Comparison of ENCODE assay signal across 8 cellular contexts in genomic region chr6:85323435-85324040, GRCh38.
DNase-seq lines count a peak whose midpoint lies in the region; ATAC-seq, FAIRE-seq and TF ChIP-seq lines count a peak whose summit lies in the region.

No MANE protein-coding gene starts in this region.

- no peak for TF ChIP-seq EP300 in A549 (IDR thresholded peaks at IDR 0.05)

- TF ChIP-seq CTCF in A549 (IDR thresholded peaks at IDR 0.05) = peak; percentile 80
- TF ChIP-seq CTCF in body of pancreas (IDR thresholded peaks at IDR 0.05) = peak; percentile 51 to 74 (median 55)

- intact Hi-C loops in body of pancreas (cut with DNase I) = no loop called here

- TF ChIP-seq POLR2A in A549 (IDR thresholded peaks at IDR 0.05; ENCODE audit: low read length) (no peak), body of pancreas (IDR thresholded peaks at IDR 0.05) (no peak)

- ATAC-seq in A549 (peak; percentile 86 to 96; a peak in 5 of 6 replicates), GM18502 (IDR thresholded peaks at IDR 0.05; ENCODE audit: poor library complexity, unreplicated experiment) (peak; percentile 91), HG02973 (IDR thresholded peaks at IDR 0.05; ENCODE audit: unreplicated experiment) (peak; percentile 87), body of pancreas (no peak)

- H3K36me3 ChIP-seq in body of pancreas (replicated peaks in 1 of 2; ENCODE audit: insufficient read depth in 1 of 2, low read depth in 2 of 2) = no peaks in the 10 kb centered on the region

- H3K27ac ChIP-seq in A549 = no peak overlapping the region
- H3K27ac ChIP-seq in body of pancreas = no peak overlapping the region

- POLR2A ChIA-PET in A549 (lab: Yijun Ruan, JAX) = interaction anchor here (1.5 kb wide), 1 partner anchor 561 kb away, joined by 3 read pairs; no protein-coding TSS in a partner anchor

- H3K4me2 ChIP-seq in A549 = no peak overlapping the region

- H3K9me3 ChIP-seq in A549 (no peaks in the 10 kb centered on the region), body of pancreas (no peaks in the 10 kb centered on the region)

- H3K27me3 ChIP-seq in body of pancreas = no peaks in the 10 kb centered on the region

- peak; percentile 84 to 86 for TF ChIP-seq RAD21 in A549 (conservative IDR thresholded peaks at IDR 0.05 in 1 of 2, IDR thresholded peaks at IDR 0.05 in 1 of 2)

- H3K4me3 ChIP-seq in A549 (no peak overlapping the region), body of pancreas (no peak overlapping the region)

- H3K4me1 ChIP-seq in A549 (no peaks in the 10 kb centered on the region), body of pancreas (no peaks in the 10 kb centered on the region)

- FAIRE-seq in A549 (lab: Jason Lieb, UNC) = peak; percentile 94

- DNase-seq in A549 (ENCODE audit: low read depth in 1 of 2, low spot score in 1 of 2) (peak; percentile 11 to 80), NCI-H1930 (lab: John Stamatoyannopoulos, UW) (peak; percentile 42 to 68), T-helper 9 cell (peak; percentile 60), body of pancreas (peak; percentile 60 to 74 (median 66)), iris pigment epithelial cell (ENCODE audit: low read depth) (peak; percentile 78)
- DNase-seq in stimulated activated CD4-positive, alpha-beta T cell treated with anti-CD3 and anti-CD28 coated beads, Interleukin-1b, Interleukin-23, amount 100 ng/mL, for 48 hours = peak; percentile 73

- WGBS in A549 (ENCODE audit: missing lambda C conversion rate) = 26% methylated on average over 9 of the region's 9 CpGs
- WGBS in body of pancreas, 2 donors = 17 to 24% methylated on average over 9 of the region's 9 CpGs

- CTCF ChIA-PET in A549 (lab: Yijun Ruan, JAX) = interaction anchor here (0.6 to 2.2 kb wide), 28 partner anchors 8 to 901 kb away, joined by 3 to 17 read pairs (median 4); partner anchors contain the start of gene NT5E

TF ChIP-seq in A549, 52 proteins besides CTCF, POLR2A, EP300 and RAD21:
- TF ChIP-seq NPAS2 (CRISPR knock-in tag; IDR thresholded peaks at IDR 0.05; ENCODE audit: borderline replicate concordance) = no peak
- no peak for TF ChIP-seq POLR2AphosphoS2 (conservative IDR thresholded peaks at IDR 0.05; ENCODE audit: low read length)
- TF ChIP-seq MAFK (IDR thresholded peaks at IDR 0.05; ENCODE audit: partially characterized antibody) = no peak
- peak; percentile 60 for TF ChIP-seq SMC3 (IDR thresholded peaks at IDR 0.05)
- no peak for TF ChIP-seq ZSCAN20 (CRISPR knock-in tag; IDR thresholded peaks at IDR 0.05)
- TF ChIP-seq EHMT2 (IDR thresholded peaks at IDR 0.05; ENCODE audit: low read depth) = no peak
- TF ChIP-seq FOSB (CRISPR knock-in tag; IDR thresholded peaks at IDR 0.05) = no peak
- no peak for TF ChIP-seq JUNB (IDR thresholded peaks at IDR 0.05)
